ENCODE assay signal across 2 cellular contexts in genomic region chrX:101163166-101163565, GRCh38.
TF ChIP-seq lines count a peak whose summit lies in the region.

No MANE protein-coding gene starts in this region.

TF ChIP-seq in SK-N-SH treated with all-trans-retinoic acid at 6 μM for 48 hours, 23 proteins besides CTCF, POLR2A, EP300 and RAD21 (continued from another document):
- TF ChIP-seq TSHZ2 (CRISPR knock-in tag; IDR thresholded peaks at IDR 0.05) (no peak), GLIS3 (CRISPR knock-in tag; IDR thresholded peaks at IDR 0.05) (no peak), PATZ1 (CRISPR knock-in tag; IDR thresholded peaks at IDR 0.05; ENCODE audit: borderline replicate concordance) (no peak), ARNTL (CRISPR knock-in tag; IDR thresholded peaks at IDR 0.05; ENCODE audit: borderline replicate concordance, low read depth) (no peak), ZNF70 (CRISPR knock-in tag; IDR thresholded peaks at IDR 0.05) (no peak), CSRNP3 (CRISPR knock-in tag; IDR thresholded peaks at IDR 0.05) (no peak), ZC3H10 (CRISPR knock-in tag; IDR thresholded peaks at IDR 0.05) (no peak), SNAI2 (CRISPR knock-in tag; IDR thresholded peaks at IDR 0.05) (no peak), CREB5 (CRISPR knock-in tag; IDR thresholded peaks at IDR 0.05; ENCODE audit: low read depth) (no peak), ZNF8 (CRISPR knock-in tag; IDR thresholded peaks at IDR 0.05) (no peak), ISL1 (CRISPR knock-in tag; IDR thresholded peaks at IDR 0.05) (no peak), ESRRG (CRISPR knock-in tag; IDR thresholded peaks at IDR 0.05) (no peak)

TF ChIP-seq in SK-N-SH, 30 proteins besides CTCF, POLR2A, EP300 and RAD21 (continued from another document):
- TF ChIP-seq YY1 (IDR thresholded peaks at IDR 0.05; ENCODE audit: low read depth), result no peak
